Comparison of ENCODE assay signal across 1 cellular context in the genomic region with DNA sequence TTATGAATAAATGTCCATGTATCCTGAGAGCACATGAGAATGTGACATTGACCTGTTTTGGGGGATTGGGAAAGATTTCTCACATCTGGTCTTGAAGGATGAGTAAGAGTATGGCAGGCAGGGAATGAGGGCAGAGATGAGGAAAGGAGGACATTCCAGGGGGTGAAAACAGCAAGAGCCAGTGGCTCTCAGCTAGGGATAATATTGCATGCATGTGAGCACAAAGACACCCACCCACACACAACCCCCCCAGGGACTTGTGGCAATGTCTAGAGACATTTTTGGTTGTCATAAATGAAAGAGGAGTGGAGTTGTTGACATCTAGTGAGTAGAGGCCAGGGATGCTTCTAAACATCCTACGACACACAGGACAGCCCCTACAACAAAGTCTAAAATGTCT.
TF ChIP-seq lines count a peak whose summit lies in the region.

No MANE protein-coding gene starts in this region.

TF ChIP-seq in GM12878, 131 proteins besides CTCF, POLR2A, EP300 and RAD21 (continued from another document):
- TF ChIP-seq FOS (IDR thresholded peaks at IDR 0.05; ENCODE audit: borderline replicate concordance, extremely low read depth, insufficient read length), result no peak
- TF ChIP-seq SUPT20H (IDR thresholded peaks at IDR 0.05; ENCODE audit: borderline replicate concordance, control insufficient read depth, low read depth, low read length), result no peak
- TF ChIP-seq MTA3 (IDR thresholded peaks at IDR 0.05; ENCODE audit: borderline replicate concordance, low read length), result no peak
- TF ChIP-seq SIN3A (IDR thresholded peaks at IDR 0.05; ENCODE audit: low read depth, low read length), result no peak
- no peak for TF ChIP-seq BCL11A (IDR thresholded peaks at IDR 0.05; ENCODE audit: low read depth, low read length)
- no peak for TF ChIP-seq EED (IDR thresholded peaks at IDR 0.05; ENCODE audit: low read depth)
- peak in 1 of 2 experiments; percentile 35; a peak in 1 of 3 replicates for TF ChIP-seq EGR1 (IDR thresholded peaks at IDR 0.05; ENCODE audit: borderline replicate concordance in 1 of 2, low read depth in 2 of 2, low read length in 2 of 2)
- TF ChIP-seq NKRF (conservative IDR thresholded peaks at IDR 0.05), result no peak
- no peak for TF ChIP-seq PAX5 (IDR thresholded peaks at IDR 0.05; ENCODE audit: borderline replicate concordance, low read depth, low read length)
- TF ChIP-seq ZZZ3 (IDR thresholded peaks at IDR 0.05; ENCODE audit: control insufficient read depth, insufficient read length, low read depth), result no peak
- TF ChIP-seq, protein P1, sequence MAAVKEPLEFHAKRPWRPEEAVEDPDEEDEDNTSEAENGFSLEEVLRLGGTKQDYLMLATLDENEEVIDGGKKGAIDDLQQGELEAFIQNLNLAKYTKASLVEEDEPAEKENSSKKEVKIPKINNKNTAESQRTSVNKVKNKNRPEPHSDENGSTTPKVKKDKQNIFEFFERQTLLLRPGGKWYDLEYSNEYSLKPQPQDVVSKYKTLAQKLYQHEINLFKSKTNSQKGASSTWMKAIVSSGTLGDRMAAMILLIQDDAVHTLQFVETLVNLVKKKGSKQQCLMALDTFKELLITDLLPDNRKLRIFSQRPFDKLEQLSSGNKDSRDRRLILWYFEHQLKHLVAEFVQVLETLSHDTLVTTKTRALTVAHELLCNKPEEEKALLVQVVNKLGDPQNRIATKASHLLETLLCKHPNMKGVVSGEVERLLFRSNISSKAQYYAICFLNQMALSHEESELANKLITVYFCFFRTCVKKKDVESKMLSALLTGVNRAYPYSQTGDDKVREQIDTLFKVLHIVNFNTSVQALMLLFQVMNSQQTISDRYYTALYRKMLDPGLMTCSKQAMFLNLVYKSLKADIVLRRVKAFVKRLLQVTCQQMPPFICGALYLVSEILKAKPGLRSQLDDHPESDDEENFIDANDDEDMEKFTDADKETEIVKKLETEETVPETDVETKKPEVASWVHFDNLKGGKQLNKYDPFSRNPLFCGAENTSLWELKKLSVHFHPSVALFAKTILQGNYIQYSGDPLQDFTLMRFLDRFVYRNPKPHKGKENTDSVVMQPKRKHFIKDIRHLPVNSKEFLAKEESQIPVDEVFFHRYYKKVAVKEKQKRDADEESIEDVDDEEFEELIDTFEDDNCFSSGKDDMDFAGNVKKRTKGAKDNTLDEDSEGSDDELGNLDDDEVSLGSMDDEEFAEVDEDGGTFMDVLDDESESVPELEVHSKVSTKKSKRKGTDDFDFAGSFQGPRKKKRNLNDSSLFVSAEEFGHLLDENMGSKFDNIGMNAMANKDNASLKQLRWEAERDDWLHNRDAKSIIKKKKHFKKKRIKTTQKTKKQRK (IDR thresholded peaks at IDR 0.05; ENCODE audit: low read depth, low read length), result no peak
- TF ChIP-seq MEF2B (IDR thresholded peaks at IDR 0.05; ENCODE audit: partially characterized antibody, poor library complexity, severe bottlenecking), result peak; percentile 88
- TF ChIP-seq ELK1 (IDR thresholded peaks at IDR 0.05; ENCODE audit: low read depth, low read length), result no peak
- TF ChIP-seq ATF2 (IDR thresholded peaks at IDR 0.05; ENCODE audit: low read length), result no peak
- TF ChIP-seq RCOR1 (conservative IDR thresholded peaks at IDR 0.05; ENCODE audit: low read depth, low read length), result no peak
- no peak for TF ChIP-seq STAT3 (IDR thresholded peaks at IDR 0.05; ENCODE audit: low read depth, low read length)
- peak; percentile 31; the same call in 1 of the 3 replicates for TF ChIP-seq POU2F2 (IDR thresholded peaks at IDR 0.05; ENCODE audit: borderline replicate concordance, low read depth, low read length)
- no peak for TF ChIP-seq ETV6 (conservative IDR thresholded peaks at IDR 0.05 in 1 of 2, IDR thresholded peaks at IDR 0.05 in 1 of 2; ENCODE audit: borderline replicate concordance in 1 of 2, low read depth in 1 of 2)
- peak; percentile 75 to 82 for TF ChIP-seq BHLHE40 (IDR thresholded peaks at IDR 0.05; ENCODE audit: borderline replicate concordance in 1 of 2, low read depth in 2 of 2, low read length in 1 of 2)
- no peak for TF ChIP-seq USF1 (IDR thresholded peaks at IDR 0.05; ENCODE audit: borderline replicate concordance, extremely low read length, insufficient read depth, low read depth, low read length)
- TF ChIP-seq POLR2AphosphoS2 (IDR thresholded peaks at IDR 0.05; ENCODE audit: low read depth, low read length), result no peak
- no peak for TF ChIP-seq RB1 (IDR thresholded peaks at IDR 0.05; ENCODE audit: borderline replicate concordance)
- no peak for TF ChIP-seq IKZF1 (conservative IDR thresholded peaks at IDR 0.05)
- TF ChIP-seq, protein P2, sequence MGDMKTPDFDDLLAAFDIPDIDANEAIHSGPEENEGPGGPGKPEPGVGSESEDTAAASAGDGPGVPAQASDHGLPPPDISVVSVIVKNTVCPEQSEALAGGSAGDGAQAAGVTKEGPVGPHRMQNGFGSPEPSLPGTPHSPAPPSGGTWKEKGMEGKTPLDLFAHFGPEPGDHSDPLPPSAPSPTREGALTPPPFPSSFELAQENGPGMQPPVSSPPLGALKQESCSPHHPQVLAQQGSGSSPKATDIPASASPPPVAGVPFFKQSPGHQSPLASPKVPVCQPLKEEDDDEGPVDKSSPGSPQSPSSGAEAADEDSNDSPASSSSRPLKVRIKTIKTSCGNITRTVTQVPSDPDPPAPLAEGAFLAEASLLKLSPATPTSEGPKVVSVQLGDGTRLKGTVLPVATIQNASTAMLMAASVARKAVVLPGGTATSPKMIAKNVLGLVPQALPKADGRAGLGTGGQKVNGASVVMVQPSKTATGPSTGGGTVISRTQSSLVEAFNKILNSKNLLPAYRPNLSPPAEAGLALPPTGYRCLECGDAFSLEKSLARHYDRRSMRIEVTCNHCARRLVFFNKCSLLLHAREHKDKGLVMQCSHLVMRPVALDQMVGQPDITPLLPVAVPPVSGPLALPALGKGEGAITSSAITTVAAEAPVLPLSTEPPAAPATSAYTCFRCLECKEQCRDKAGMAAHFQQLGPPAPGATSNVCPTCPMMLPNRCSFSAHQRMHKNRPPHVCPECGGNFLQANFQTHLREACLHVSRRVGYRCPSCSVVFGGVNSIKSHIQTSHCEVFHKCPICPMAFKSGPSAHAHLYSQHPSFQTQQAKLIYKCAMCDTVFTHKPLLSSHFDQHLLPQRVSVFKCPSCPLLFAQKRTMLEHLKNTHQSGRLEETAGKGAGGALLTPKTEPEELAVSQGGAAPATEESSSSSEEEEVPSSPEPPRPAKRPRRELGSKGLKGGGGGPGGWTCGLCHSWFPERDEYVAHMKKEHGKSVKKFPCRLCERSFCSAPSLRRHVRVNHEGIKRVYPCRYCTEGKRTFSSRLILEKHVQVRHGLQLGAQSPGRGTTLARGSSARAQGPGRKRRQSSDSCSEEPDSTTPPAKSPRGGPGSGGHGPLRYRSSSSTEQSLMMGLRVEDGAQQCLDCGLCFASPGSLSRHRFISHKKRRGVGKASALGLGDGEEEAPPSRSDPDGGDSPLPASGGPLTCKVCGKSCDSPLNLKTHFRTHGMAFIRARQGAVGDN (IDR thresholded peaks at IDR 0.05), result no peak
- TF ChIP-seq SMAD5 (IDR thresholded peaks at IDR 0.05; ENCODE audit: low read depth), result no peak
- TF ChIP-seq NR2C1 (IDR thresholded peaks at IDR 0.05), result no peak
- no peak for TF ChIP-seq SREBF1 (IDR thresholded peaks at IDR 0.05; ENCODE audit: low read length)
- TF ChIP-seq RELA (IDR thresholded peaks at IDR 0.05; ENCODE audit: borderline replicate concordance, partially characterized antibody), result no peak
- no peak for TF ChIP-seq MEF2A (IDR thresholded peaks at IDR 0.05; ENCODE audit: insufficient read depth, low read depth, low read length)
- no peak for TF ChIP-seq TCF3 (IDR thresholded peaks at IDR 0.05; ENCODE audit: borderline replicate concordance, insufficient read depth, low read depth, low read length)
- no peak for TF ChIP-seq SP1 (IDR thresholded peaks at IDR 0.05; ENCODE audit: low read depth, low read length)
- TF ChIP-seq IRF5 (IDR thresholded peaks at IDR 0.05; ENCODE audit: borderline replicate concordance), result no peak
- TF ChIP-seq USF2 (IDR thresholded peaks at IDR 0.05; ENCODE audit: borderline replicate concordance, low read depth, low read length), result no peak
- peak; percentile 33; the same call in 1 of the 2 replicates for TF ChIP-seq RUNX3 (IDR thresholded peaks at IDR 0.05; ENCODE audit: low read length)
- TF ChIP-seq, protein P3, sequence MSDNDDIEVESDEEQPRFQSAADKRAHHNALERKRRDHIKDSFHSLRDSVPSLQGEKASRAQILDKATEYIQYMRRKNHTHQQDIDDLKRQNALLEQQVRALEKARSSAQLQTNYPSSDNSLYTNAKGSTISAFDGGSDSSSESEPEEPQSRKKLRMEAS (IDR thresholded peaks at IDR 0.05; ENCODE audit: low read depth, low read length), result no peak
